1 cellular context compared by ENCODE assay signal in the genomic region with DNA sequence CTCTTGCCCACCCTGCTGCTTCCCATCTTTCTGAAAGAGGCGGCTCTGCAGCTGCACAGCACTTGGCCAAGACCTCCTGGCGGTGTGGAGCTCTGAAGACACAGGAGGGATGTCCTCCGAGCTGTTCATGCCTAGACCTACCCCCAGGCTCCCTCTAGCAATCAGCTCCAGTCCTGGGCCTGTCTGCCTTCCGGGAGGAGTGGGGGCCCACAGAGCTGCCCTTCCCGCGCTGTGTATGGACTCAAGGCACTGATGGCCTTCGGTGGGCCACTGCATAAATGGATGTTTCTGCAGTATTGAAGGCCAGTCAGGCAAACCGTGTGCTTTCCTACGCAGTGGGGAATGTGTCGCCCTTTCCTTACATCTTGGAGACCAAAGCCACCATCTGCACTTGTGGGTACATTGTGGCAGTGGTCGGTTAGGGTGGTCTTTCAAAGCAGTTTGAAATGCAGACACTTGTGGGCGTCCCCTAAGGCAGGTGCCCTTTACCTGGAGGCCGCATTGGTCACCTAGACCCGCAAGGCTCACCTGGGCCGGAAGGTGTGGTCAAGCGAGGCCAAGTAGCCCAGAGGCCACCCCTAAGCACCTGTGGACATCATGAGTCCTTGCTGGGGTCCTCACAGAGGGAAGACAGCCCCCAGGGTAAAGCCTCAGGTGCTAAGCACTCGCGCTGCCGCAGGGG.
TF ChIP-seq lines count a peak whose summit lies in the region.

No MANE protein-coding gene starts in this region.

TF ChIP-seq in K562, 482 proteins besides CTCF, POLR2A, EP300 and RAD21 (continues in another document):
- TF ChIP-seq GABPA (tag; conservative IDR thresholded peaks at IDR 0.05; ENCODE audit: low read depth) (peak; percentile 16), CEBPG (CRISPR knock-in tag; IDR thresholded peaks at IDR 0.05) (no peak), CEBPG (tag; conservative IDR thresholded peaks at IDR 0.05 in 1 of 2, IDR thresholded peaks at IDR 0.05 in 1 of 2) (no peak), ARHGAP35 (IDR thresholded peaks at IDR 0.05; ENCODE audit: partially characterized antibody) (peak; percentile 66), SOX6 (IDR thresholded peaks at IDR 0.05) (peak; percentile 11; the same call in 1 of the 2 replicates), SRSF3 (IDR thresholded peaks at IDR 0.05; ENCODE audit: insufficient read depth, low read length) (0 out of 2 replicates have a peak, but pooled peaks have one; percentile 12), MIER1 (IDR thresholded peaks at IDR 0.05; ENCODE audit: low read depth) (peak; percentile 33; the same call in 1 of the 2 replicates), BRCA1 (IDR thresholded peaks at IDR 0.05) (no peak), BRCA1 (CRISPR knock-in tag; IDR thresholded peaks at IDR 0.05) (no peak), JUND (IDR thresholded peaks at IDR 0.05; ENCODE audit: borderline replicate concordance, low read depth, low read length) (no peak), JUND (tag; IDR thresholded peaks at IDR 0.05; ENCODE audit: borderline replicate concordance, low read depth, low read length) (0 out of 3 replicates have a peak, but pooled peaks have one; percentile 7), SPI1 (IDR thresholded peaks at IDR 0.05; ENCODE audit: borderline replicate concordance, low read depth, low read length) (no peak), MYC (IDR thresholded peaks at IDR 0.05; ENCODE audit: low read depth, low read length) (no peak), MYC (CRISPR knock-in tag; IDR thresholded peaks at IDR 0.05; ENCODE audit: borderline replicate concordance, low read depth) (peak; percentile 75; the same call in 1 of the 2 replicates), HMG20A (CRISPR knock-in tag; conservative IDR thresholded peaks at IDR 0.05) (no peak), ZEB2 (IDR thresholded peaks at IDR 0.05) (peak; percentile 92), CREBBP (IDR thresholded peaks at IDR 0.05; ENCODE audit: low read depth, low read length) (no peak), CREB1 (IDR thresholded peaks at IDR 0.05) (no peak), CREB1 (CRISPR knock-in tag; IDR thresholded peaks at IDR 0.05) (no peak), NR1H2 (CRISPR knock-in tag; IDR thresholded peaks at IDR 0.05) (0 out of 2 replicates have a peak, but pooled peaks have one; percentile 28), ZFX (CRISPR knock-in tag; IDR thresholded peaks at IDR 0.05) (no peak), PCBP2 (IDR thresholded peaks at IDR 0.05; ENCODE audit: low read depth, low read length, poor library complexity, severe bottlenecking) (no peak), CREM (IDR thresholded peaks at IDR 0.05; ENCODE audit: low read depth) (0 out of 2 replicates have a peak, but pooled peaks have one; percentile 2), NR2C2 (CRISPR knock-in tag; IDR thresholded peaks at IDR 0.05) (0 out of 2 replicates have a peak, but pooled peaks have one; percentile 41), NR2C2 (tag; IDR thresholded peaks at IDR 0.05) (no peak), ZNF12 (CRISPR knock-in tag; IDR thresholded peaks at IDR 0.05) (peak; percentile 53; the same call in 1 of the 2 replicates), CBFB (CRISPR knock-in tag; IDR thresholded peaks at IDR 0.05) (peak; percentile 78; the same call in 1 of the 2 replicates), OTX1 (CRISPR knock-in tag; IDR thresholded peaks at IDR 0.05) (0 out of 2 replicates have a peak, but pooled peaks have one; percentile 10), KDM5B (IDR thresholded peaks at IDR 0.05; ENCODE audit: insufficient replicate concordance, low read depth, low read length) (peak; percentile 44), ZNF134 (CRISPR knock-in tag; conservative IDR thresholded peaks at IDR 0.05) (peak; percentile 3; the same call in 1 of the 2 replicates), ERF (CRISPR knock-in tag; IDR thresholded peaks at IDR 0.05) (peak; percentile 89; the same call in 1 of the 2 replicates), ZNF668 (CRISPR knock-in tag; IDR thresholded peaks at IDR 0.05) (peak; percentile 58; the same call in 1 of the 2 replicates)
- TF ChIP-seq, protein P1, sequence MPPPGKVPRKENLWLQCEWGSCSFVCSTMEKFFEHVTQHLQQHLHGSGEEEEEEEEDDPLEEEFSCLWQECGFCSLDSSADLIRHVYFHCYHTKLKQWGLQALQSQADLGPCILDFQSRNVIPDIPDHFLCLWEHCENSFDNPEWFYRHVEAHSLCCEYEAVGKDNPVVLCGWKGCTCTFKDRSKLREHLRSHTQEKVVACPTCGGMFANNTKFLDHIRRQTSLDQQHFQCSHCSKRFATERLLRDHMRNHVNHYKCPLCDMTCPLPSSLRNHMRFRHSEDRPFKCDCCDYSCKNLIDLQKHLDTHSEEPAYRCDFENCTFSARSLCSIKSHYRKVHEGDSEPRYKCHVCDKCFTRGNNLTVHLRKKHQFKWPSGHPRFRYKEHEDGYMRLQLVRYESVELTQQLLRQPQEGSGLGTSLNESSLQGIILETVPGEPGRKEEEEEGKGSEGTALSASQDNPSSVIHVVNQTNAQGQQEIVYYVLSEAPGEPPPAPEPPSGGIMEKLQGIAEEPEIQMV (tag; conservative IDR thresholded peaks at IDR 0.05; ENCODE audit: low read depth): 0 out of 2 replicates have a peak, but pooled peaks have one; percentile 45
- TF ChIP-seq, protein P2, sequence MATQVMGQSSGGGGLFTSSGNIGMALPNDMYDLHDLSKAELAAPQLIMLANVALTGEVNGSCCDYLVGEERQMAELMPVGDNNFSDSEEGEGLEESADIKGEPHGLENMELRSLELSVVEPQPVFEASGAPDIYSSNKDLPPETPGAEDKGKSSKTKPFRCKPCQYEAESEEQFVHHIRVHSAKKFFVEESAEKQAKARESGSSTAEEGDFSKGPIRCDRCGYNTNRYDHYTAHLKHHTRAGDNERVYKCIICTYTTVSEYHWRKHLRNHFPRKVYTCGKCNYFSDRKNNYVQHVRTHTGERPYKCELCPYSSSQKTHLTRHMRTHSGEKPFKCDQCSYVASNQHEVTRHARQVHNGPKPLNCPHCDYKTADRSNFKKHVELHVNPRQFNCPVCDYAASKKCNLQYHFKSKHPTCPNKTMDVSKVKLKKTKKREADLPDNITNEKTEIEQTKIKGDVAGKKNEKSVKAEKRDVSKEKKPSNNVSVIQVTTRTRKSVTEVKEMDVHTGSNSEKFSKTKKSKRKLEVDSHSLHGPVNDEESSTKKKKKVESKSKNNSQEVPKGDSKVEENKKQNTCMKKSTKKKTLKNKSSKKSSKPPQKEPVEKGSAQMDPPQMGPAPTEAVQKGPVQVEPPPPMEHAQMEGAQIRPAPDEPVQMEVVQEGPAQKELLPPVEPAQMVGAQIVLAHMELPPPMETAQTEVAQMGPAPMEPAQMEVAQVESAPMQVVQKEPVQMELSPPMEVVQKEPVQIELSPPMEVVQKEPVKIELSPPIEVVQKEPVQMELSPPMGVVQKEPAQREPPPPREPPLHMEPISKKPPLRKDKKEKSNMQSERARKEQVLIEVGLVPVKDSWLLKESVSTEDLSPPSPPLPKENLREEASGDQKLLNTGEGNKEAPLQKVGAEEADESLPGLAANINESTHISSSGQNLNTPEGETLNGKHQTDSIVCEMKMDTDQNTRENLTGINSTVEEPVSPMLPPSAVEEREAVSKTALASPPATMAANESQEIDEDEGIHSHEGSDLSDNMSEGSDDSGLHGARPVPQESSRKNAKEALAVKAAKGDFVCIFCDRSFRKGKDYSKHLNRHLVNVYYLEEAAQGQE (CRISPR knock-in tag; IDR thresholded peaks at IDR 0.05; ENCODE audit: low read depth): peak; percentile 27; the same call in 1 of the 2 replicates
- TF ChIP-seq, protein P3, sequence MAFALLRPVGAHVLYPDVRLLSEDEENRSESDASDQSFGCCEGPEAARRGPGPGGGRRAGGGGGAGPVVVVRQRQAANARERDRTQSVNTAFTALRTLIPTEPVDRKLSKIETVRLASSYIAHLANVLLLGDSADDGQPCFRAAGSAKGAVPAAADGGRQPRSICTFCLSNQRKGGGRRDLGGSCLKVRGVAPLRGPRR (CRISPR knock-in tag; IDR thresholded peaks at IDR 0.05): 0 out of 2 replicates have a peak, but pooled peaks have one; percentile 69
- TF ChIP-seq, protein P4, sequence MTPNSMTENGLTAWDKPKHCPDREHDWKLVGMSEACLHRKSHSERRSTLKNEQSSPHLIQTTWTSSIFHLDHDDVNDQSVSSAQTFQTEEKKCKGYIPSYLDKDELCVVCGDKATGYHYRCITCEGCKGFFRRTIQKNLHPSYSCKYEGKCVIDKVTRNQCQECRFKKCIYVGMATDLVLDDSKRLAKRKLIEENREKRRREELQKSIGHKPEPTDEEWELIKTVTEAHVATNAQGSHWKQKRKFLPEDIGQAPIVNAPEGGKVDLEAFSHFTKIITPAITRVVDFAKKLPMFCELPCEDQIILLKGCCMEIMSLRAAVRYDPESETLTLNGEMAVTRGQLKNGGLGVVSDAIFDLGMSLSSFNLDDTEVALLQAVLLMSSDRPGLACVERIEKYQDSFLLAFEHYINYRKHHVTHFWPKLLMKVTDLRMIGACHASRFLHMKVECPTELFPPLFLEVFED (CRISPR knock-in tag; conservative IDR thresholded peaks at IDR 0.05): 0 out of 2 replicates have a peak, but pooled peaks have one; percentile 21
- TF ChIP-seq, protein P5, sequence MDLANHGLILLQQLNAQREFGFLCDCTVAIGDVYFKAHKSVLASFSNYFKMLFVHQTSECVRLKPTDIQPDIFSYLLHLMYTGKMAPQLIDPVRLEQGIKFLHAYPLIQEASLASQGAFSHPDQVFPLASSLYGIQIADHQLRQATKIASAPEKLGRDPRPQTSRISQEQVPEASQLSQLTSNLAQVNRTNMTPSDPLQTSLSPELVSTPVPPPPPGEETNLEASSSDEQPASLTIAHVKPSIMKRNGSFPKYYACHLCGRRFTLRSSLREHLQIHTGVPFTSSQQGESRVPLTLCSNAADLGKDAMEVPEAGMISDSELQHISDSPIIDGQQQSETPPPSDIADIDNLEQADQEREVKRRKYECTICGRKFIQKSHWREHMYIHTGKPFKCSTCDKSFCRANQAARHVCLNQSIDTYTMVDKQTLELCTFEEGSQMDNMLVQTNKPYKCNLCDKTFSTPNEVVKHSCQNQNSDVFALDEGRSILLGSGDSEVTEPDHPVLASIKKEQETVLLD (IDR thresholded peaks at IDR 0.05): peak; percentile 36; the same call in 1 of the 2 replicates
- TF ChIP-seq, protein P6, sequence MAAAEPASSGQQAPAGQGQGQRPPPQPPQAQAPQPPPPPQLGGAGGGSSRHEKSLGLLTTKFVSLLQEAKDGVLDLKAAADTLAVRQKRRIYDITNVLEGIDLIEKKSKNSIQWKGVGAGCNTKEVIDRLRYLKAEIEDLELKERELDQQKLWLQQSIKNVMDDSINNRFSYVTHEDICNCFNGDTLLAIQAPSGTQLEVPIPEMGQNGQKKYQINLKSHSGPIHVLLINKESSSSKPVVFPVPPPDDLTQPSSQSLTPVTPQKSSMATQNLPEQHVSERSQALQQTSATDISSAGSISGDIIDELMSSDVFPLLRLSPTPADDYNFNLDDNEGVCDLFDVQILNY (CRISPR knock-in tag; IDR thresholded peaks at IDR 0.05): peak; percentile 52; the same call in 1 of the 2 replicates
- TF ChIP-seq, protein P7, sequence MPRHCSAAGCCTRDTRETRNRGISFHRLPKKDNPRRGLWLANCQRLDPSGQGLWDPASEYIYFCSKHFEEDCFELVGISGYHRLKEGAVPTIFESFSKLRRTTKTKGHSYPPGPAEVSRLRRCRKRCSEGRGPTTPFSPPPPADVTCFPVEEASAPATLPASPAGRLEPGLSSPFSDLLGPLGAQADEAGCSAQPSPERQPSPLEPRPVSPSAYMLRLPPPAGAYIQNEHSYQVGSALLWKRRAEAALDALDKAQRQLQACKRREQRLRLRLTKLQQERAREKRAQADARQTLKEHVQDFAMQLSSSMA (CRISPR knock-in tag; IDR thresholded peaks at IDR 0.05): 0 out of 2 replicates have a peak, but pooled peaks have one; percentile 51
- TF ChIP-seq, protein P8, sequence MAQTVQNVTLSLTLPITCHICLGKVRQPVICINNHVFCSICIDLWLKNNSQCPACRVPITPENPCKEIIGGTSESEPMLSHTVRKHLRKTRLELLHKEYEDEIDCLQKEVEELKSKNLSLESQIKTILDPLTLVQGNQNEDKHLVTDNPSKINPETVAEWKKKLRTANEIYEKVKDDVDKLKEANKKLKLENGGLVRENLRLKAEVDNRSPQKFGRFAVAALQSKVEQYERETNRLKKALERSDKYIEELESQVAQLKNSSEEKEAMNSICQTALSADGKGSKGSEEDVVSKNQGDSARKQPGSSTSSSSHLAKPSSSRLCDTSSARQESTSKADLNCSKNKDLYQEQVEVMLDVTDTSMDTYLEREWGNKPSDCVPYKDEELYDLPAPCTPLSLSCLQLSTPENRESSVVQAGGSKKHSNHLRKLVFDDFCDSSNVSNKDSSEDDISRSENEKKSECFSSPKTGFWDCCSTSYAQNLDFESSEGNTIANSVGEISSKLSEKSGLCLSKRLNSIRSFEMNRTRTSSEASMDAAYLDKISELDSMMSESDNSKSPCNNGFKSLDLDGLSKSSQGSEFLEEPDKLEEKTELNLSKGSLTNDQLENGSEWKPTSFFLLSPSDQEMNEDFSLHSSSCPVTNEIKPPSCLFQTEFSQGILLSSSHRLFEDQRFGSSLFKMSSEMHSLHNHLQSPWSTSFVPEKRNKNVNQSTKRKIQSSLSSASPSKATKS (CRISPR knock-in tag; IDR thresholded peaks at IDR 0.05): 0 out of 2 replicates have a peak, but pooled peaks have one; percentile 32
- TF ChIP-seq, protein P9, sequence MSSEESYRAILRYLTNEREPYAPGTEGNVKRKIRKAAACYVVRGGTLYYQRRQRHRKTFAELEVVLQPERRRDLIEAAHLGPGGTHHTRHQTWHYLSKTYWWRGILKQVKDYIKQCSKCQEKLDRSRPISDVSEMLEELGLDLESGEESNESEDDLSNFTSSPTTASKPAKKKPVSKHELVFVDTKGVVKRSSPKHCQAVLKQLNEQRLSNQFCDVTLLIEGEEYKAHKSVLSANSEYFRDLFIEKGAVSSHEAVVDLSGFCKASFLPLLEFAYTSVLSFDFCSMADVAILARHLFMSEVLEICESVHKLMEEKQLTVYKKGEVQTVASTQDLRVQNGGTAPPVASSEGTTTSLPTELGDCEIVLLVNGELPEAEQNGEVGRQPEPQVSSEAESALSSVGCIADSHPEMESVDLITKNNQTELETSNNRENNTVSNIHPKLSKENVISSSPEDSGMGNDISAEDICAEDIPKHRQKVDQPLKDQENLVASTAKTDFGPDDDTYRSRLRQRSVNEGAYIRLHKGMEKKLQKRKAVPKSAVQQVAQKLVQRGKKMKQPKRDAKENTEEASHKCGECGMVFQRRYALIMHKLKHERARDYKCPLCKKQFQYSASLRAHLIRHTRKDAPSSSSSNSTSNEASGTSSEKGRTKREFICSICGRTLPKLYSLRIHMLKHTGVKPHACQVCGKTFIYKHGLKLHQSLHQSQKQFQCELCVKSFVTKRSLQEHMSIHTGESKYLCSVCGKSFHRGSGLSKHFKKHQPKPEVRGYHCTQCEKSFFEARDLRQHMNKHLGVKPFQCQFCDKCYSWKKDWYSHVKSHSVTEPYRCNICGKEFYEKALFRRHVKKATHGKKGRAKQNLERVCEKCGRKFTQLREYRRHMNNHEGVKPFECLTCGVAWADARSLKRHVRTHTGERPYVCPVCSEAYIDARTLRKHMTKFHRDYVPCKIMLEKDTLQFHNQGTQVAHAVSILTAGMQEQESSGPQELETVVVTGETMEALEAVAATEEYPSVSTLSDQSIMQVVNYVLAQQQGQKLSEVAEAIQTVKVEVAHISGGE (CRISPR knock-in tag; IDR thresholded peaks at IDR 0.05): no peak; a peak in 1 of 6 replicates
